1 cellular context compared by ENCODE assay signal in genomic region chr16:2009791-2010510, GRCh38.
TF ChIP-seq lines count a peak whose summit lies in the region.

ZNF598 (minus strand) TSS chr16:2009821.

TF ChIP-seq in GM12878, 131 proteins besides CTCF, POLR2A, EP300 and RAD21 (continued from another document and continues in another):
- TF ChIP-seq, protein P1, sequence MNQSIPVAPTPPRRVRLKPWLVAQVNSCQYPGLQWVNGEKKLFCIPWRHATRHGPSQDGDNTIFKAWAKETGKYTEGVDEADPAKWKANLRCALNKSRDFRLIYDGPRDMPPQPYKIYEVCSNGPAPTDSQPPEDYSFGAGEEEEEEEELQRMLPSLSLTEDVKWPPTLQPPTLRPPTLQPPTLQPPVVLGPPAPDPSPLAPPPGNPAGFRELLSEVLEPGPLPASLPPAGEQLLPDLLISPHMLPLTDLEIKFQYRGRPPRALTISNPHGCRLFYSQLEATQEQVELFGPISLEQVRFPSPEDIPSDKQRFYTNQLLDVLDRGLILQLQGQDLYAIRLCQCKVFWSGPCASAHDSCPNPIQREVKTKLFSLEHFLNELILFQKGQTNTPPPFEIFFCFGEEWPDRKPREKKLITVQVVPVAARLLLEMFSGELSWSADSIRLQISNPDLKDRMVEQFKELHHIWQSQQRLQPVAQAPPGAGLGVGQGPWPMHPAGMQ (IDR thresholded peaks at IDR 0.05; ENCODE audit: borderline replicate concordance): no peak
- TF ChIP-seq ESRRA (IDR thresholded peaks at IDR 0.05; ENCODE audit: low read length) (no peak), USF1 (IDR thresholded peaks at IDR 0.05; ENCODE audit: borderline replicate concordance, extremely low read length, insufficient read depth, low read depth, low read length) (peak; percentile 50), MXI1 (IDR thresholded peaks at IDR 0.05; ENCODE audit: low read depth, low read length) (0 out of 2 replicates have a peak, but pooled peaks have one; percentile 65), ASH2L (IDR thresholded peaks at IDR 0.05; ENCODE audit: borderline replicate concordance, low read depth) (no peak), JUND (IDR thresholded peaks at IDR 0.05; ENCODE audit: low read depth, low read length) (no peak), EGR1 (IDR thresholded peaks at IDR 0.05; ENCODE audit: borderline replicate concordance in 1 of 2, low read depth in 2 of 2, low read length in 2 of 2) (peak in 1 of 2 experiments; percentile 70; a peak in 1 of 3 replicates), NR2C1 (IDR thresholded peaks at IDR 0.05) (peak; percentile 69), SREBF1 (IDR thresholded peaks at IDR 0.05; ENCODE audit: low read length) (no peak), SIX5 (IDR thresholded peaks at IDR 0.05; ENCODE audit: low read depth, low read length, severe bottlenecking) (peak; percentile 42), NR2F1 (conservative IDR thresholded peaks at IDR 0.05) (peak; percentile 68), CHD1 (IDR thresholded peaks at IDR 0.05; ENCODE audit: low read depth, low read length) (no peak), RELB (IDR thresholded peaks at IDR 0.05; ENCODE audit: low read depth) (0 out of 2 replicates have a peak, but pooled peaks have one; percentile 49), SIN3A (IDR thresholded peaks at IDR 0.05; ENCODE audit: low read depth, low read length) (peak; percentile 68), SP1 (IDR thresholded peaks at IDR 0.05; ENCODE audit: low read depth, low read length) (no peak), RBBP5 (conservative IDR thresholded peaks at IDR 0.05) (no peak), SPI1 (IDR thresholded peaks at IDR 0.05; ENCODE audit: borderline replicate concordance, insufficient read depth, low read depth, low read length) (peak; percentile 49; the same call in 1 of the 2 replicates), SMARCA5 (IDR thresholded peaks at IDR 0.05) (no peak; the same call in 1 of the 2 replicates), ETV6 (conservative IDR thresholded peaks at IDR 0.05 in 1 of 2, IDR thresholded peaks at IDR 0.05 in 1 of 2; ENCODE audit: borderline replicate concordance in 1 of 2, low read depth in 1 of 2) (no peak), POLR2AphosphoS2 (IDR thresholded peaks at IDR 0.05; ENCODE audit: low read depth, low read length) (peak; percentile 89), GABPA (IDR thresholded peaks at IDR 0.05; ENCODE audit: low read depth) (peak; percentile 87), FOXK2 (IDR thresholded peaks at IDR 0.05) (no peak), RB1 (IDR thresholded peaks at IDR 0.05; ENCODE audit: borderline replicate concordance) (0 out of 2 replicates have a peak, but pooled peaks have one; percentile 28), ZNF207 (IDR thresholded peaks at IDR 0.05; ENCODE audit: borderline replicate concordance) (peak; percentile 63), MAX (IDR thresholded peaks at IDR 0.05; ENCODE audit: low read depth, low read length) (peak; percentile 48), CREM (IDR thresholded peaks at IDR 0.05; ENCODE audit: low read depth) (peak; percentile 54; the same call in 1 of the 2 replicates), TAF1 (IDR thresholded peaks at IDR 0.05; ENCODE audit: borderline replicate concordance, low read depth, low read length) (peak; percentile 59; the same call in 1 of the 2 replicates), KDM1A (IDR thresholded peaks at IDR 0.05; ENCODE audit: borderline replicate concordance) (no peak), HDAC6 (IDR thresholded peaks at IDR 0.05; ENCODE audit: unreplicated experiment) (no peak), SMAD5 (IDR thresholded peaks at IDR 0.05; ENCODE audit: low read depth) (peak; percentile 47; the same call in 1 of the 2 replicates), TBL1XR1 (IDR thresholded peaks at IDR 0.05; ENCODE audit: low read depth, low read length) (no peak), SMC3 (IDR thresholded peaks at IDR 0.05; ENCODE audit: borderline replicate concordance, low read length) (no peak), RUNX3 (IDR thresholded peaks at IDR 0.05; ENCODE audit: low read length) (peak; percentile 46), WRNIP1 (IDR thresholded peaks at IDR 0.05; ENCODE audit: borderline replicate concordance, low read depth, low read length) (no peak), ATF7 (IDR thresholded peaks at IDR 0.05; ENCODE audit: low read depth) (no peak), CHD4 (IDR thresholded peaks at IDR 0.05) (no peak), SREBF2 (IDR thresholded peaks at IDR 0.05; ENCODE audit: low read length) (no peak; the same call in 1 of the 2 replicates), TCF7 (IDR thresholded peaks at IDR 0.05; ENCODE audit: borderline replicate concordance) (no peak), YBX1 (IDR thresholded peaks at IDR 0.05) (no peak), NFXL1 (IDR thresholded peaks at IDR 0.05; ENCODE audit: borderline replicate concordance) (no peak), SMAD1 (IDR thresholded peaks at IDR 0.05; ENCODE audit: low read depth, partially characterized antibody) (no peak), TCF3 (IDR thresholded peaks at IDR 0.05; ENCODE audit: borderline replicate concordance, insufficient read depth, low read depth, low read length) (0 out of 2 replicates have a peak, but pooled peaks have one; percentile 61), EED (IDR thresholded peaks at IDR 0.05; ENCODE audit: low read depth) (no peak), POLR2AphosphoS5 (IDR thresholded peaks at IDR 0.05; ENCODE audit: low read length) (peak; percentile 87), ZNF24 (IDR thresholded peaks at IDR 0.05) (peak; percentile 51; the same call in 1 of the 2 replicates), MEF2B (IDR thresholded peaks at IDR 0.05; ENCODE audit: partially characterized antibody, poor library complexity, severe bottlenecking) (peak; percentile 19)
- TF ChIP-seq, protein P2, sequence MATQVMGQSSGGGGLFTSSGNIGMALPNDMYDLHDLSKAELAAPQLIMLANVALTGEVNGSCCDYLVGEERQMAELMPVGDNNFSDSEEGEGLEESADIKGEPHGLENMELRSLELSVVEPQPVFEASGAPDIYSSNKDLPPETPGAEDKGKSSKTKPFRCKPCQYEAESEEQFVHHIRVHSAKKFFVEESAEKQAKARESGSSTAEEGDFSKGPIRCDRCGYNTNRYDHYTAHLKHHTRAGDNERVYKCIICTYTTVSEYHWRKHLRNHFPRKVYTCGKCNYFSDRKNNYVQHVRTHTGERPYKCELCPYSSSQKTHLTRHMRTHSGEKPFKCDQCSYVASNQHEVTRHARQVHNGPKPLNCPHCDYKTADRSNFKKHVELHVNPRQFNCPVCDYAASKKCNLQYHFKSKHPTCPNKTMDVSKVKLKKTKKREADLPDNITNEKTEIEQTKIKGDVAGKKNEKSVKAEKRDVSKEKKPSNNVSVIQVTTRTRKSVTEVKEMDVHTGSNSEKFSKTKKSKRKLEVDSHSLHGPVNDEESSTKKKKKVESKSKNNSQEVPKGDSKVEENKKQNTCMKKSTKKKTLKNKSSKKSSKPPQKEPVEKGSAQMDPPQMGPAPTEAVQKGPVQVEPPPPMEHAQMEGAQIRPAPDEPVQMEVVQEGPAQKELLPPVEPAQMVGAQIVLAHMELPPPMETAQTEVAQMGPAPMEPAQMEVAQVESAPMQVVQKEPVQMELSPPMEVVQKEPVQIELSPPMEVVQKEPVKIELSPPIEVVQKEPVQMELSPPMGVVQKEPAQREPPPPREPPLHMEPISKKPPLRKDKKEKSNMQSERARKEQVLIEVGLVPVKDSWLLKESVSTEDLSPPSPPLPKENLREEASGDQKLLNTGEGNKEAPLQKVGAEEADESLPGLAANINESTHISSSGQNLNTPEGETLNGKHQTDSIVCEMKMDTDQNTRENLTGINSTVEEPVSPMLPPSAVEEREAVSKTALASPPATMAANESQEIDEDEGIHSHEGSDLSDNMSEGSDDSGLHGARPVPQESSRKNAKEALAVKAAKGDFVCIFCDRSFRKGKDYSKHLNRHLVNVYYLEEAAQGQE (IDR thresholded peaks at IDR 0.05; ENCODE audit: low read depth, low read length): no peak
- TF ChIP-seq, protein P3, sequence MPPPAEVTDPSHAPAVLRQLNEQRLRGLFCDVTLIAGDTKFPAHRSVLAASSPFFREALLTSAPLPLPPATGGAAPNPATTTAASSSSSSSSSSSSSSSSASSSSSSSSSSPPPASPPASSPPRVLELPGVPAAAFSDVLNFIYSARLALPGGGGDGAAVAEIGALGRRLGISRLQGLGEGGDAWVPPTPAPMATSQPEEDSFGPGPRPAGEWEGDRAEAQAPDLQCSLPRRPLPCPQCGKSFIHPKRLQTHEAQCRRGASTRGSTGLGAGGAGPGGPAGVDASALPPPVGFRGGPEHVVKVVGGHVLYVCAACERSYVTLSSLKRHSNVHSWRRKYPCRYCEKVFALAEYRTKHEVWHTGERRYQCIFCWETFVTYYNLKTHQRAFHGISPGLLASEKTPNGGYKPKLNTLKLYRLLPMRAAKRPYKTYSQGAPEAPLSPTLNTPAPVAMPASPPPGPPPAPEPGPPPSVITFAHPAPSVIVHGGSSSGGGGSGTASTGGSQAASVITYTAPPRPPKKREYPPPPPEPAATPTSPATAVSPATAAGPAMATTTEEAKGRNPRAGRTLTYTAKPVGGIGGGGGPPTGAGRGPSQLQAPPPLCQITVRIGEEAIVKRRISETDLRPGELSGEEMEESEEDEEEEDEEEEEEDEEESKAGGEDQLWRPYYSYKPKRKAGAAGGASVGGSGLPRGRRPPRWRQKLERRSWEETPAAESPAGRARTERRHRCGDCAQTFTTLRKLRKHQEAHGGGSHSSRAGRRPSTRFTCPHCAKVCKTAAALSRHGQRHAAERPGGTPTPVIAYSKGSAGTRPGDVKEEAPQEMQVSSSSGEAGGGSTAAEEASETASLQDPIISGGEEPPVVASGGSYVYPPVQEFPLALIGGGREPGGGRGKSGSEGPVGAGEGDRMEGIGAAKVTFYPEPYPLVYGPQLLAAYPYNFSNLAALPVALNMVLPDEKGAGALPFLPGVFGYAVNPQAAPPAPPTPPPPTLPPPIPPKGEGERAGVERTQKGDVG (CRISPR knock-in tag; IDR thresholded peaks at IDR 0.05): no peak
- TF ChIP-seq, protein P4, sequence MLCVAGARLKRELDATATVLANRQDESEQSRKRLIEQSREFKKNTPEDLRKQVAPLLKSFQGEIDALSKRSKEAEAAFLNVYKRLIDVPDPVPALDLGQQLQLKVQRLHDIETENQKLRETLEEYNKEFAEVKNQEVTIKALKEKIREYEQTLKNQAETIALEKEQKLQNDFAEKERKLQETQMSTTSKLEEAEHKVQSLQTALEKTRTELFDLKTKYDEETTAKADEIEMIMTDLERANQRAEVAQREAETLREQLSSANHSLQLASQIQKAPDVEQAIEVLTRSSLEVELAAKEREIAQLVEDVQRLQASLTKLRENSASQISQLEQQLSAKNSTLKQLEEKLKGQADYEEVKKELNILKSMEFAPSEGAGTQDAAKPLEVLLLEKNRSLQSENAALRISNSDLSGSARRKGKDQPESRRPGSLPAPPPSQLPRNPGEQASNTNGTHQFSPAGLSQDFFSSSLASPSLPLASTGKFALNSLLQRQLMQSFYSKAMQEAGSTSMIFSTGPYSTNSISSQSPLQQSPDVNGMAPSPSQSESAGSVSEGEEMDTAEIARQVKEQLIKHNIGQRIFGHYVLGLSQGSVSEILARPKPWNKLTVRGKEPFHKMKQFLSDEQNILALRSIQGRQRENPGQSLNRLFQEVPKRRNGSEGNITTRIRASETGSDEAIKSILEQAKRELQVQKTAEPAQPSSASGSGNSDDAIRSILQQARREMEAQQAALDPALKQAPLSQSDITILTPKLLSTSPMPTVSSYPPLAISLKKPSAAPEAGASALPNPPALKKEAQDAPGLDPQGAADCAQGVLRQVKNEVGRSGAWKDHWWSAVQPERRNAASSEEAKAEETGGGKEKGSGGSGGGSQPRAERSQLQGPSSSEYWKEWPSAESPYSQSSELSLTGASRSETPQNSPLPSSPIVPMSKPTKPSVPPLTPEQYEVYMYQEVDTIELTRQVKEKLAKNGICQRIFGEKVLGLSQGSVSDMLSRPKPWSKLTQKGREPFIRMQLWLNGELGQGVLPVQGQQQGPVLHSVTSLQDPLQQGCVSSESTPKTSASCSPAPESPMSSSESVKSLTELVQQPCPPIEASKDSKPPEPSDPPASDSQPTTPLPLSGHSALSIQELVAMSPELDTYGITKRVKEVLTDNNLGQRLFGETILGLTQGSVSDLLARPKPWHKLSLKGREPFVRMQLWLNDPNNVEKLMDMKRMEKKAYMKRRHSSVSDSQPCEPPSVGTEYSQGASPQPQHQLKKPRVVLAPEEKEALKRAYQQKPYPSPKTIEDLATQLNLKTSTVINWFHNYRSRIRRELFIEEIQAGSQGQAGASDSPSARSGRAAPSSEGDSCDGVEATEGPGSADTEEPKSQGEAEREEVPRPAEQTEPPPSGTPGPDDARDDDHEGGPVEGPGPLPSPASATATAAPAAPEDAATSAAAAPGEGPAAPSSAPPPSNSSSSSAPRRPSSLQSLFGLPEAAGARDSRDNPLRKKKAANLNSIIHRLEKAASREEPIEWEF (IDR thresholded peaks at IDR 0.05; ENCODE audit: insufficient replicate concordance, low read depth, low read length): no peak
- TF ChIP-seq, protein P5, sequence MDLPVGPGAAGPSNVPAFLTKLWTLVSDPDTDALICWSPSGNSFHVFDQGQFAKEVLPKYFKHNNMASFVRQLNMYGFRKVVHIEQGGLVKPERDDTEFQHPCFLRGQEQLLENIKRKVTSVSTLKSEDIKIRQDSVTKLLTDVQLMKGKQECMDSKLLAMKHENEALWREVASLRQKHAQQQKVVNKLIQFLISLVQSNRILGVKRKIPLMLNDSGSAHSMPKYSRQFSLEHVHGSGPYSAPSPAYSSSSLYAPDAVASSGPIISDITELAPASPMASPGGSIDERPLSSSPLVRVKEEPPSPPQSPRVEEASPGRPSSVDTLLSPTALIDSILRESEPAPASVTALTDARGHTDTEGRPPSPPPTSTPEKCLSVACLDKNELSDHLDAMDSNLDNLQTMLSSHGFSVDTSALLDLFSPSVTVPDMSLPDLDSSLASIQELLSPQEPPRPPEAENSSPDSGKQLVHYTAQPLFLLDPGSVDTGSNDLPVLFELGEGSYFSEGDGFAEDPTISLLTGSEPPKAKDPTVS (IDR thresholded peaks at IDR 0.05; ENCODE audit: low read depth, low read length): no peak
